In the genomic region with DNA sequence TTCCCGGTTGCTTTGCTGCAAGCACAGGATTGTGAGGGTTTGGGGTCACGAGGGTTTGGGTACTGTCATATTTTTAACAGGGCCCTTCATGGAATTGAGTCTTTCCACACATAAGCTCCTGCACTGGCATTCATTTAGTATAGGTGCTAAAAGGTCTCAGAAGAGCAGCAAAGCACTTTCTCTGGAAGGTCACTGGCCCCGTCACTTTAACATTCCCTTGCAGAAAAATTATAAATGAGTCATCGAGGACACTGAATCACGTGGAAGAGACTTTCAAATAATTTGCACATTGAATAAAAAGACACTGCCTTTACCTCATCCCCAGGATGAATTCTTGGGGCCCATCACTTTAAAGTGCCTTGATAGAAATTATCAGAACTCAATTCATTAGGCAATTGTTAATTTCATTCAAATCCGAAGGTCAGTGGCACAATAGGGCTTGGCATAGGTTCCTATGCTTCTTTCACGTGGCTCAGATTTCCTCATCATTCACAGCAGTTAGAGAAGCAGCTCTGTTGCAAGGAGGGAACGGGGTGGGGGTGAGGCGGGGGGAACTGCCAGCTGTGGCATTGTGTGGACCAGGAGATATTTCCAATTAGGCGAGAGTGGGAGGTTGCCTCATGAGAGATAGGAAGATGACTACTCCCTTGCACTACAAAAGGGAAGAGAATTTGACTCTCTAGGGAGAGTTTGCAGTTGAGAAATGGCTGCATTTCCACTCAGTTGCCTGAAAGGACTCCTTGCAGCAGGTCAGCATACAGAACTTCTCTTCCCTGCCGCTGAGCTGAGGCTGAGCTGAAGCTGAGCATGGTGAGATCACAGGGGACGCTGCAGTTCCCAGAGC, we compare ENCODE assay signal across 9 cellular contexts.
DNase-seq lines count a peak whose midpoint lies in the region; ATAC-seq and TF ChIP-seq lines count a peak whose summit lies in the region.
"Had no signal": no experiment of that assay in that cellular context is flagged by ENCODE, and none has a peak within 500 bp of the region (broad histone marks: within the 10 kb centered on the region; RNA-seq: fewer than 3 reads in every experiment).

No MANE protein-coding gene starts in this region.

- ATAC-seq in T-helper 17 cell, result no peak

- H3K4me1 ChIP-seq in adrenal gland (replicated peaks in 1 of 2), result peaks cover 6 to 14% of the 10 kb centered on the region in 2 donors
- H3K4me1 ChIP-seq in hepatocyte (ENCODE audit: insufficient read depth), result no peaks in the 10 kb centered on the region

- H3K9me2 ChIP-seq in hepatocyte (replicated peaks; ENCODE audit: insufficient read depth), result no peaks in the 10 kb centered on the region

- DNase-seq in HT1080 (ENCODE audit: low read depth), result peak; percentile 60
- peak; percentile 33 to 87 (median 80) for DNase-seq in adrenal gland
- peak; percentile 21 for DNase-seq in hepatocyte (ENCODE audit: low spot score)
- DNase-seq in type B pancreatic cell (ENCODE audit: extremely low spot score, unreplicated experiment), result no peak
- no peak for DNase-seq in caudate nucleus (lab: John Stamatoyannopoulos, UW)
- no peak for DNase-seq in dedifferentiated amniotic fluid mesenchymal stem cell (ENCODE audit: extremely low spot score)
- DNase-seq in T-helper 17 cell, result no peak
- DNase-seq: immature natural killer cell, NCI-H146 had no signal

- H3K36me3 ChIP-seq in adrenal gland (replicated peaks in 1 of 2) (no peaks in the 10 kb centered on the region), hepatocyte (replicated peaks; ENCODE audit: insufficient read depth, low read depth) (no peaks in the 10 kb centered on the region)

- H3K4me1 Mint-ChIP-seq in type B pancreatic cell (ENCODE audit: unreplicated experiment), result peaks cover 9% of the 10 kb centered on the region
- peaks cover 5% of the 10 kb centered on the region for H3K4me1 Mint-ChIP-seq in T-helper 17 cell
- H3K4me1 Mint-ChIP-seq: immature natural killer cell had no signal

- intact Hi-C loops in adrenal gland (cut with DNase I), result loop anchor here (2.0 to 10.0 kb wide), 2 partner anchors 141 to 249 kb away; no protein-coding TSS in a partner anchor

- TF ChIP-seq CTCF in adrenal gland (IDR thresholded peaks at IDR 0.05) (peak in 1 of 6 experiments; percentile 6), hepatocyte (IDR thresholded peaks at IDR 0.05; ENCODE audit: poor library complexity) (no peak), type B pancreatic cell (conservative IDR thresholded peaks at IDR 0.05) (peak; percentile 30)

- peaks cover 4% of the 10 kb centered on the region for H3K9me3 Mint-ChIP-seq in type B pancreatic cell

- no peaks in the 10 kb centered on the region for H3K36me3 Mint-ChIP-seq in type B pancreatic cell
- peaks cover 7% of the 10 kb centered on the region for H3K36me3 Mint-ChIP-seq in T-helper 17 cell (ENCODE audit: low read depth)
- H3K36me3 Mint-ChIP-seq: immature natural killer cell had no signal

- H3K79me2 ChIP-seq in hepatocyte, result no peaks in the 10 kb centered on the region

- H2AFZ ChIP-seq in hepatocyte, result no peak overlapping the region

- no peak overlapping the region for H3K4me2 ChIP-seq in hepatocyte

- peak overlapping the region in 3 of 5 donors; percentile 18 to 70 (median 55) for H3K27ac ChIP-seq in adrenal gland
- H3K27ac ChIP-seq in hepatocyte, result no peak overlapping the region
- H3K27ac ChIP-seq in caudate nucleus (ENCODE audit: low read depth, low read length), result no peak overlapping the region

- H4K20me1 ChIP-seq in hepatocyte (ENCODE audit: insufficient read depth, poor library complexity, severe bottlenecking), result no peaks in the 10 kb centered on the region

- H3K9me3 ChIP-seq in adrenal gland (replicated peaks in 1 of 3), result no peaks in the 10 kb centered on the region
- H3K9me3 ChIP-seq in hepatocyte (ENCODE audit: low read depth), result no peaks in the 10 kb centered on the region
- no peaks in the 10 kb centered on the region for H3K9me3 ChIP-seq in T-helper 17 cell (ENCODE audit: control insufficient read depth, low read length, poor library complexity, severe bottlenecking)

- H3K27me3 ChIP-seq in adrenal gland (no peaks in the 10 kb centered on the region), hepatocyte (no peaks in the 10 kb centered on the region)

- WGBS in adrenal gland, 4 donors, result 25 to 34% (median 29%) methylated on average over 12 of the region's 12 CpGs
- WGBS in hepatocyte (ENCODE audit: low lambda C conversion rate, missing lambda C conversion rate), result 59% methylated on average over 12 of the region's 12 CpGs

- no peak overlapping the region for H3K4me3 Mint-ChIP-seq in type B pancreatic cell
- H3K4me3 Mint-ChIP-seq in T-helper 17 cell, result no peak overlapping the region
- H3K4me3 Mint-ChIP-seq: immature natural killer cell had no signal

- H3K27ac Mint-ChIP-seq in type B pancreatic cell (no peak overlapping the region), T-helper 17 cell (no peak overlapping the region)
- H3K27ac Mint-ChIP-seq: immature natural killer cell had no signal

- H3K27me3 Mint-ChIP-seq in type B pancreatic cell (no peaks in the 10 kb centered on the region), T-helper 17 cell (peaks cover 41% of the 10 kb centered on the region)

- no peak for TF ChIP-seq POLR2A in adrenal gland (IDR thresholded peaks at IDR 0.05)

- H3K4me3 ChIP-seq in adrenal gland (no peak overlapping the region), hepatocyte (no peak overlapping the region)

Comparison
In these comparisons a context has a peak if more than half of its experiments do, and no peak if none do; other contexts are left out.
1. DNase-seq: peak in HT1080 (single experiment), adrenal gland (7 of 7) and hepatocyte (single experiment); none in type B pancreatic cell (single experiment), caudate nucleus (0 of 61), dedifferentiated amniotic fluid mesenchymal stem cell (single experiment) and T-helper 17 cell (0 of 3).
2. H3K27ac ChIP-seq: peak in adrenal gland (3 of 5); none in hepatocyte (single experiment) and caudate nucleus (single experiment).